In genomic region chr5:56097055-56097454, GRCh38 we compare ENCODE assay signal across 17 cellular contexts.
DNase-seq lines count a peak whose midpoint lies in the region; ATAC-seq and TF ChIP-seq lines count a peak whose summit lies in the region.
"Had no signal": no experiment of that assay in that cellular context is flagged by ENCODE, and none has a peak within 500 bp of the region (broad histone marks: within the 10 kb centered on the region; RNA-seq: fewer than 3 reads in every experiment).

No MANE protein-coding gene starts in this region.

- H3K9me2 ChIP-seq in HCT116 (ENCODE audit: insufficient read depth) = no peaks in the 10 kb centered on the region

- H3K27ac Mint-ChIP-seq in naive thymus-derived CD8-positive, alpha-beta T cell = peak overlapping the region in 7 of 10 donors; percentile 33 to 91 (median 47)
- H3K27ac Mint-ChIP-seq: H9 had no signal

- no peak for TF ChIP-seq RAD21 in HCT116 (IDR thresholded peaks at IDR 0.05; ENCODE audit: low read depth)

- no peak overlapping the region for H3K27ac ChIP-seq in HCT116 (ENCODE audit: low read depth, low read length)
- H3K27ac ChIP-seq: SK-N-MC had no signal

- H3K27me3 ChIP-seq in HCT116 (ENCODE audit: insufficient read depth, low read length) = no peaks in the 10 kb centered on the region

- peak overlapping the region; percentile 31 to 54 for H3K4me3 ChIP-seq in HCT116 (replicated peaks in 1 of 2; ENCODE audit: low read depth in 1 of 2, low read length in 2 of 2)
- H3K4me3 ChIP-seq: K562, SK-N-MC had no signal

- POLR2A ChIA-PET in HCT116 (lab: Charles Lee) = no interaction called here
- POLR2A ChIA-PET in naive thymus-derived CD8-positive, alpha-beta T cell (lab: Charles Lee) = interaction anchor here (0.7 to 1.0 kb wide), 4 partner anchors 34 to 101 kb away, joined by 3 to 4 read pairs (median 3); no protein-coding TSS in a partner anchor

- H3K27me3 Mint-ChIP-seq in naive thymus-derived CD8-positive, alpha-beta T cell = no peaks in the 10 kb centered on the region

- no peaks in the 10 kb centered on the region for H3K36me3 ChIP-seq in HCT116 (ENCODE audit: control insufficient read depth in 1 of 2, insufficient read depth in 2 of 2, low read length in 2 of 2)

- RAD21 ChIA-PET in HCT116 (lab: Charles Lee; ENCODE audit: low non-redundant PET in 1 of 2, low total read pairs in 2 of 2, uncharacterized antibody in 2 of 2, unreplicated experiment in 2 of 2) = interaction anchor here in 1 of 2 experiments (0.7 kb wide), 1 partner anchor 102 kb away, joined by 3 read pairs; the partner anchor contains the start of gene IL6ST

- no peaks in the 10 kb centered on the region for H3K36me3 Mint-ChIP-seq in naive thymus-derived CD8-positive, alpha-beta T cell

- CTCF ChIA-PET in HCT116 (lab: Charles Lee) = no interaction called here

- peak overlapping the region in 2 of 10 donors; percentile 12 to 33 for H3K4me3 Mint-ChIP-seq in naive thymus-derived CD8-positive, alpha-beta T cell
- H3K4me3 Mint-ChIP-seq: CD14-positive monocyte, H9 had no signal

- H3K4me2 ChIP-seq in HCT116 (ENCODE audit: low read length) = peak overlapping the region; percentile 83

- BruUV-seq in HCT116 (replicated peaks; lab: Mats Ljungman, UMichigan) = no TSS peak

- H2AFZ ChIP-seq in HCT116 (ENCODE audit: low read depth, low read length, poor library complexity, severe bottlenecking) = peak overlapping the region; percentile 97

- peaks cover 36 to 83% (median 76%) of the 10 kb centered on the region in 4 donors for H3K4me1 Mint-ChIP-seq in naive thymus-derived CD8-positive, alpha-beta T cell
- H3K4me1 Mint-ChIP-seq: H9 had no signal

- H3K4me1 ChIP-seq in HCT116 (ENCODE audit: control insufficient read depth in 1 of 2, insufficient read depth in 2 of 2, low read length in 2 of 2) = peaks cover 5 to 14% of the 10 kb centered on the region in 2 experiments; a peak in 3 of 4 replicates

- no peaks in the 10 kb centered on the region for H4K20me1 ChIP-seq in HCT116 (ENCODE audit: insufficient read depth)

- no peak for TF ChIP-seq CTCF in HCT116 (IDR thresholded peaks at IDR 0.05 in 2 of 3, conservative IDR thresholded peaks at IDR 0.05 in 1 of 3; ENCODE audit: borderline replicate concordance in 1 of 3, insufficient read depth in 1 of 3, low read depth in 2 of 3, low read length in 2 of 3)

- no peak for ATAC-seq in HCT116
- no peak for ATAC-seq in naive thymus-derived CD8-positive, alpha-beta T cell
- no peak for ATAC-seq in HG03108 (IDR thresholded peaks at IDR 0.05; ENCODE audit: unreplicated experiment)
- ATAC-seq: K562 had no signal

- no peaks in the 10 kb centered on the region for H3K79me2 ChIP-seq in HCT116 (ENCODE audit: insufficient read depth, low read length)

- H3K9me3 ChIP-seq in HCT116 (ENCODE audit: control insufficient read depth in 1 of 2, insufficient read depth in 1 of 2, low read depth in 1 of 2, low read length in 2 of 2) = no peaks in the 10 kb centered on the region
- H3K9me3 ChIP-seq: Caco-2 had no signal

- peak overlapping the region; percentile 34; the same call in 1 of the 2 replicates for H3K9ac ChIP-seq in HCT116 (ENCODE audit: low read length)

- intact Hi-C loops in HCT116 (cut with micrococcal nuclease) = no loop called here

- no peaks in the 10 kb centered on the region for H3K9me3 Mint-ChIP-seq in naive thymus-derived CD8-positive, alpha-beta T cell
- H3K9me3 Mint-ChIP-seq: H9 had no signal

- no peak for TF ChIP-seq POLR2A in HCT116 (IDR thresholded peaks at IDR 0.05; ENCODE audit: borderline replicate concordance, extremely low read depth, insufficient read depth, insufficient read length)

- DNase-seq in NCI-H345 (lab: John Stamatoyannopoulos, UW) (peak; percentile 7), NCI-H345 treated with DMSO at 0.1 percent for 48 hours (lab: John Stamatoyannopoulos, UW; ENCODE audit: unreplicated experiment) (no peak), HCT116 (ENCODE audit: low read depth, low spot score) (no peak), dermis microvascular lymphatic vessel endothelial cell (ENCODE audit: low read depth in 2 of 2) (peak; percentile 69 to 73), AG20443 (ENCODE audit: low spot score) (no peak)
- DNase-seq in naive thymus-derived CD8-positive, alpha-beta T cell = no peak
- DNase-seq in stimulated activated CD8-positive, alpha-beta memory T cell treated with anti-CD3 and anti-CD28 coated beads, Interleukin-4, amount 100 ng/mL, for 48 hours = no peak
- DNase-seq: Caco-2, H9, NCI-H1417 treated with DMSO at 0.1 percent for 48 hours, NCI-H2081, NCI-H524 treated with DMSO at 0.1 percent for 48 hours, Right ventricle myocardium superior had no signal

TF ChIP-seq in HCT116, 20 proteins besides CTCF, POLR2A, EP300 and RAD21:
- TF ChIP-seq SP1 (IDR thresholded peaks at IDR 0.05; ENCODE audit: low read depth) (no peak), EZH2phosphoT487 (IDR thresholded peaks at IDR 0.05; ENCODE audit: borderline replicate concordance) (no peak)

Comparison
In these comparisons a context has a peak if more than half of its experiments do, and no peak if none do; other contexts are left out.
1. DNase-seq: peak in NCI-H345 (single experiment) and dermis microvascular lymphatic vessel endothelial cell (2 of 2); none in NCI-H345 treated with DMSO at 0.1 percent for 48 hours (single experiment), HCT116 (single experiment), naive thymus-derived CD8-positive, alpha-beta T cell (0 of 10), AG20443 (single experiment) and stimulated activated CD8-positive, alpha-beta memory T cell treated with anti-CD3 and anti-CD28 coated beads, Interleukin-4, amount 100 ng/mL, for 48 hours (single experiment).